ENCODE assay signal across 8 cellular contexts in genomic region chr3:177195941-177196472, GRCh38. TPM values are rescaled to one million over a fixed set of nuclear protein-coding genes. Genes with fewer than 3 reads are reported as not detected.
DNase-seq lines count a peak whose midpoint lies in the region; ATAC-seq lines count a peak whose summit lies in the region.

No MANE protein-coding gene starts in this region.

- intact Hi-C loops in posterior cingulate gyrus (cut with DNase I) = loop anchor here (2.0 to 5.0 kb wide), 3 partner anchors 145 to 581 kb away; no protein-coding TSS in a partner anchor

- H3K9ac ChIP-seq in iPS-20b (ENCODE audit: low read depth, low read length) = peak overlapping the region; percentile 100

- peaks cover 59% of the 10 kb centered on the region for H3K4me1 Mint-ChIP-seq in activated naive CD8-positive, alpha-beta T cell treated with anti-CD3 and anti-CD28 coated beads for 36 hours
- peaks cover 56% of the 10 kb centered on the region for H3K4me1 Mint-ChIP-seq in stimulated activated effector memory CD8-positive, alpha-beta T cell treated with anti-CD3 and anti-CD28 coated beads, Interleukin-12 subunit alpha, Interleukin-12 subunit beta, amount 100 ng/mL, for 72 hours

- peak overlapping the region; percentile 95 for H3K4me3 Mint-ChIP-seq in activated naive CD8-positive, alpha-beta T cell treated with anti-CD3 and anti-CD28 coated beads for 36 hours
- peak overlapping the region; percentile 87 for H3K4me3 Mint-ChIP-seq in stimulated activated effector memory CD8-positive, alpha-beta T cell treated with anti-CD3 and anti-CD28 coated beads, Interleukin-12 subunit alpha, Interleukin-12 subunit beta, amount 100 ng/mL, for 72 hours

- H3K4me3 ChIP-seq in iPS-20b (ENCODE audit: low read length) = peak overlapping the region; percentile 96

- peaks cover 4% of the 10 kb centered on the region for H3K27me3 Mint-ChIP-seq in activated naive CD8-positive, alpha-beta T cell treated with anti-CD3 and anti-CD28 coated beads for 36 hours

- peak overlapping the region; percentile 59 for H3K27ac ChIP-seq in iPS-20b (ENCODE audit: low read length)

- no peaks in the 10 kb centered on the region for H3K9me3 ChIP-seq in iPS-20b (ENCODE audit: insufficient read depth, low read depth, low read length)

- peak; percentile 38 for DNase-seq in DMS79 treated with DMSO at 0.1 percent for 48 hours (lab: John Stamatoyannopoulos, UW)
- DNase-seq in DMS79 (lab: John Stamatoyannopoulos, UW) = no peak
- peak; percentile 51 for DNase-seq in M059J (ENCODE audit: low read depth)
- no peak for DNase-seq in activated naive CD8-positive, alpha-beta T cell treated with anti-CD3 and anti-CD28 coated beads for 36 hours
- DNase-seq in stimulated activated effector memory CD8-positive, alpha-beta T cell treated with anti-CD3 and anti-CD28 coated beads, Interleukin-12 subunit alpha, Interleukin-12 subunit beta, amount 100 ng/mL, for 72 hours (ENCODE audit: low spot score in 2 of 2) = no peak
- DNase-seq in SK-N-DZ (ENCODE audit: low spot score) = no peak
- no peak for DNase-seq in posterior cingulate gyrus

- H3K36me3 Mint-ChIP-seq in activated naive CD8-positive, alpha-beta T cell treated with anti-CD3 and anti-CD28 coated beads for 36 hours = peaks cover 48% of the 10 kb centered on the region
- peaks cover 46% of the 10 kb centered on the region for H3K36me3 Mint-ChIP-seq in stimulated activated effector memory CD8-positive, alpha-beta T cell treated with anti-CD3 and anti-CD28 coated beads, Interleukin-12 subunit alpha, Interleukin-12 subunit beta, amount 100 ng/mL, for 72 hours

- ATAC-seq in stimulated activated effector memory CD8-positive, alpha-beta T cell treated with anti-CD3 and anti-CD28 coated beads, Interleukin-12 subunit alpha, Interleukin-12 subunit beta, amount 100 ng/mL, for 72 hours = no peak

- H3K4me1 ChIP-seq in iPS-20b (ENCODE audit: insufficient read depth, low read length) = peaks cover 34% of the 10 kb centered on the region

- H3K36me3 ChIP-seq in iPS-20b (ENCODE audit: insufficient read depth, low read depth, low read length) = no peaks in the 10 kb centered on the region

- peak overlapping the region; percentile 97 for H3K27ac Mint-ChIP-seq in activated naive CD8-positive, alpha-beta T cell treated with anti-CD3 and anti-CD28 coated beads for 36 hours
- H3K27ac Mint-ChIP-seq in stimulated activated effector memory CD8-positive, alpha-beta T cell treated with anti-CD3 and anti-CD28 coated beads, Interleukin-12 subunit alpha, Interleukin-12 subunit beta, amount 100 ng/mL, for 72 hours = peak overlapping the region; percentile 97

- H3K27me3 ChIP-seq in iPS-20b (ENCODE audit: insufficient read depth, low read length) = no peaks in the 10 kb centered on the region

- no peaks in the 10 kb centered on the region for H3K9me3 Mint-ChIP-seq in activated naive CD8-positive, alpha-beta T cell treated with anti-CD3 and anti-CD28 coated beads for 36 hours
- H3K9me3 Mint-ChIP-seq in stimulated activated effector memory CD8-positive, alpha-beta T cell treated with anti-CD3 and anti-CD28 coated beads, Interleukin-12 subunit alpha, Interleukin-12 subunit beta, amount 100 ng/mL, for 72 hours = no peaks in the 10 kb centered on the region

RNA-seq across cellular contexts. Expression of gene TBL1XR1, which starts 1.3 kb away (rescaled TPM):
- total RNA-seq in M059J (2014; rRNA removed; shearing (Covaris generic)) = 92.8 and 117 TPM in 2 replicates
- 100 to 1,000 TPM; 204 to 227 TPM for total RNA-seq in activated naive CD8-positive, alpha-beta T cell treated with anti-CD3 and anti-CD28 coated beads for 36 hours
- 79.2 and 91.1 TPM in 2 replicates for polyA plus RNA-seq in SK-N-DZ (2014; cell fraction: cytosol; rRNA removed)
- polyA plus RNA-seq in SK-N-DZ (2014; cell fraction: nucleus; rRNA removed) = 121 and 142 TPM in 2 replicates

Comparison
In these comparisons a context has a peak if more than half of its experiments do, and no peak if none do; other contexts are left out.
1. DNase-seq: peak in DMS79 treated with DMSO at 0.1 percent for 48 hours (single experiment) and M059J (single experiment); none in DMS79 (single experiment), activated naive CD8-positive, alpha-beta T cell treated with anti-CD3 and anti-CD28 coated beads for 36 hours (single experiment), stimulated activated effector memory CD8-positive, alpha-beta T cell treated with anti-CD3 and anti-CD28 coated beads, Interleukin-12 subunit alpha, Interleukin-12 subunit beta, amount 100 ng/mL, for 72 hours (0 of 2), SK-N-DZ (single experiment) and posterior cingulate gyrus (0 of 10).